ENCODE assay signal across 10 cellular contexts in the genomic region with DNA sequence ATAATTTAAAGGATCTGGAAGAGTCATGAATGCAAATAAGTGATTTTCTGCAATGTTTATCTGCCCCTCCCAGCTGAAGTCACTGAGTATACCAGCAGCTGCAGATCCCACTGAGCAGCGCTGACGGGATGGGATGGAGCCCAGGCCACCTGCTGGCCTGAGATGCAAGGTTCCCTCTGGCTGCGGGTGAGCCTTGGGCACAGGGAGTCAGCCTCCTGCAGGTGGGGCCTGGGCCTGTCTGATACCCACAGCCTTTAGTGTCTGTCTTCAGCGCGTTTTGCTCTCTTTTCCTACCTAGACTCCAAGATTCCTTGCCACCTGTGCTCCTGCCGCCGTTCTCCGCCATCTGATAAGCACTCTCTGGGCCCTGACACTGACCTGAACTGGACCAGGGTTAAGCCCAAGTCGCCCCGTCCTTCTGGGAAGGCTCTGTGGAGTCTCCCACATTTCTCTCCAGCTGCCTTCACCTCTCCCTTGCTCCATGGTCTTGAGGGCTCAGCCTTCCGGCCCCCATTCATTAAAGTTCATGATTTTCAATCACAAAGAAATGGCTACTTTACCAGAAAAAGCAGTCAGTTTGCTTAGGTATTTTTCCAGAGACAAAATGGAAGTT.
DNase-seq lines count a peak whose midpoint lies in the region; ATAC-seq and TF ChIP-seq lines count a peak whose summit lies in the region.
"Had no signal": no experiment of that assay in that cellular context is flagged by ENCODE, and none has a peak within 500 bp of the region (broad histone marks: within the 10 kb centered on the region; RNA-seq: fewer than 3 reads in every experiment).

No MANE protein-coding gene starts in this region.

- no peaks in the 10 kb centered on the region for H4K20me1 ChIP-seq in PC-3 (ENCODE audit: low read length)

- H3K36me3 ChIP-seq in PC-3 (ENCODE audit: low read depth, low read length) (no peaks in the 10 kb centered on the region), transverse colon (no peaks in the 10 kb centered on the region)
- H3K36me3 ChIP-seq: ovary had no signal

- intact Hi-C loops in PC-3 (cut with micrococcal nuclease) = loop anchor here (1.0 to 10.0 kb wide), 4 partner anchors 218 to 648 kb away; no protein-coding TSS in a partner anchor
- intact Hi-C loops in transverse colon (cut with DNase I; ENCODE audit: low total_unique reads) = no loop called here

- no peak for TF ChIP-seq EP300 in transverse colon (IDR thresholded peaks at IDR 0.05; ENCODE audit: low read depth)

- CTCF ChIA-PET in PC-3 (lab: Charles Lee) = interaction anchor here (0.6 kb wide), 1 partner anchor 185 kb away, joined by 3 read pairs; no protein-coding TSS in a partner anchor

- H3K27ac ChIP-seq in PC-3 (ENCODE audit: low read length) (no peak overlapping the region), transverse colon (peak overlapping the region in 3 of 4 donors; percentile 4 to 58 (median 35))
- H3K27ac ChIP-seq: ovary had no signal

- TF ChIP-seq POLR2A in transverse colon (IDR thresholded peaks at IDR 0.05) = no peak

- no peaks in the 10 kb centered on the region for H3K9me3 ChIP-seq in PC-3 (ENCODE audit: low read length)
- H3K9me3 ChIP-seq in transverse colon = no peaks in the 10 kb centered on the region
- H3K9me3 ChIP-seq: ovary had no signal

- no peaks in the 10 kb centered on the region for H3K9me2 ChIP-seq in PC-3 (replicated peaks; ENCODE audit: low read length)

- 0 out of 2 replicates have a peak overlapping the region, but pooled peaks have one; percentile 37 for H2AFZ ChIP-seq in PC-3 (ENCODE audit: low read length)

- 70 to 92% methylated on average over 2 to 11 of the region's 11 CpGs for WGBS in transverse colon (ENCODE audit: low coverage in 1 of 2), 2 donors

- in situ Hi-C loops in transverse colon (cut with MboI; ENCODE audit: low pct_ligation_motif_present in 1 of 4, low pct_unique_long_range_greater_than_20kb in 1 of 4, low sequenced_read_pairs in 3 of 4) = loop anchor here (25.0 kb wide), 1 partner anchor 209 kb away; no protein-coding TSS in a partner anchor

- DNase-seq in NCI-H524 (lab: John Stamatoyannopoulos, UW) (peak; percentile 31 to 57), NCI-H524 treated with DMSO at 0.1 percent for 48 hours (lab: John Stamatoyannopoulos, UW) (no peak), PC-3 (peak; percentile 81), fibroblast of gingiva (ENCODE audit: low read depth) (peak; percentile 18), transverse colon (peak; percentile 80), activated T-cell treated with anti-CD3 and anti-CD28 coated beads for 4 hours (no peak), cortex of kidney (lab: John Stamatoyannopoulos, UW) (no peak)
- DNase-seq: AML-193, ovary had no signal

- ATAC-seq in PC-3 (peak; percentile 100), HG02571 (IDR thresholded peaks at IDR 0.05; ENCODE audit: unreplicated experiment) (no peak)

- peak; percentile 75 for TF ChIP-seq CTCF in PC-3 (conservative IDR thresholded peaks at IDR 0.05; ENCODE audit: low read depth, low read length)
- peak; percentile 42 to 91 (median 62) for TF ChIP-seq CTCF in transverse colon (IDR thresholded peaks at IDR 0.05)

- BruUV-seq in PC-3 (replicated peaks; lab: Mats Ljungman, UMichigan) = no TSS peak

- no peak overlapping the region for H3K4me2 ChIP-seq in PC-3 (ENCODE audit: low read length)

- H3K4me1 ChIP-seq in PC-3 (ENCODE audit: insufficient read depth, low read length) (no peaks in the 10 kb centered on the region), transverse colon (peaks cover 5 to 39% (median 20%) of the 10 kb centered on the region in 4 donors)

- H3F3A ChIP-seq in PC-3 (ENCODE audit: low read length, unreplicated experiment) = no peaks in the 10 kb centered on the region

- no peak overlapping the region for H3K9ac ChIP-seq in PC-3 (ENCODE audit: low read length)

- H3K4me3 ChIP-seq in PC-3 (ENCODE audit: low read length) (no peak overlapping the region), transverse colon (no peak overlapping the region)
- H3K4me3 ChIP-seq: ovary had no signal

- H3K79me2 ChIP-seq in PC-3 (ENCODE audit: low read length) = no peaks in the 10 kb centered on the region

- POLR2A ChIA-PET in PC-3 (lab: Charles Lee; ENCODE audit: unreplicated experiment) = no interaction called here

- H3K27me3 ChIP-seq in PC-3 (ENCODE audit: low read length) = no peaks in the 10 kb centered on the region
- H3K27me3 ChIP-seq in transverse colon = no peaks in the 10 kb centered on the region
- H3K27me3 ChIP-seq: ovary had no signal

Comparison
In these comparisons a context has a peak if more than half of its experiments do, and no peak if none do; other contexts are left out.
1. DNase-seq: peak in NCI-H524 (2 of 2), PC-3 (single experiment), fibroblast of gingiva (single experiment) and transverse colon (single experiment); none in NCI-H524 treated with DMSO at 0.1 percent for 48 hours (single experiment), activated T-cell treated with anti-CD3 and anti-CD28 coated beads for 4 hours (single experiment) and cortex of kidney (single experiment).